In the genomic region with DNA sequence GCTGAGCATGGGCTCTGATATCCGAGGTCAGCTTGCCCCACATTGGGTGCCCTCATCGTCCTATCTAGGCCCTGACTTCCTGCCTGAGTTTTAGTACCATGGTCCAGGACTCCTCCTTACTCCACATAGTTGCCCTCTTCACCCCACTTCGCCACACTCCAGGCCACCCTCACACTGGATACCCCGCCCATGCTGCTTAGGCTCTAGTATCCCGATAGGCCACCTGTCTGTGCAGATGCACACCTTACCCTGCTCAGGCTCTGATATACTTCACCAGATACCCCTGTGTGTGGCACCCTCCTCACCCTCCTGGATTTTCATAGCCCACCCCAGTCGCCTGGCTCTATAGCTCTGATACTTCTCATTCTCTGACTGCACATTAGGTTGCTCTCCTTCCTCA, we compare ENCODE assay signal across 16 cellular contexts.
A peak's percentile ranks its signal among the peaks of the same experiment; 100 is the strongest.
DNase-seq lines count a peak whose midpoint lies in the region; ATAC-seq and TF ChIP-seq lines count a peak whose summit lies in the region.
"Had no signal": no experiment of that assay in that cellular context is flagged by ENCODE, and none has a peak within 500 bp of the region (broad histone marks: within the 10 kb centered on the region; RNA-seq: fewer than 3 reads in every experiment).

No MANE protein-coding gene starts in this region.

- H3K4me2 ChIP-seq in osteoblast (ENCODE audit: insufficient read depth, low read length) (no peak overlapping the region), OCI-LY7 (ENCODE audit: low read length) (no peak overlapping the region)
- H3K4me2 ChIP-seq: A549 had no signal

- no peaks in the 10 kb centered on the region for H3K4me1 Mint-ChIP-seq in natural killer cell treated with Interleukin-12 subunit alpha and Interleukin-12 subunit beta and Interleukin-15 and Interleukin-18, amount 100 ng/mL, for 72 hours (ENCODE audit: low read depth in 2 of 2)
- no peaks in the 10 kb centered on the region for H3K4me1 Mint-ChIP-seq in natural killer cell
- H3K4me1 Mint-ChIP-seq in stimulated activated effector memory CD8-positive, alpha-beta T cell treated with anti-CD3 and anti-CD28 coated beads, Interleukin-12 subunit alpha, Interleukin-12 subunit beta, amount 100 ng/mL, for 72 hours, result no peaks in the 10 kb centered on the region

- H3K4me3 Mint-ChIP-seq in natural killer cell treated with Interleukin-12 subunit alpha and Interleukin-12 subunit beta and Interleukin-15 and Interleukin-18, amount 100 ng/mL, for 72 hours, result no peak overlapping the region
- H3K4me3 Mint-ChIP-seq in natural killer cell, result no peak overlapping the region
- no peak overlapping the region for H3K4me3 Mint-ChIP-seq in stimulated activated effector memory CD8-positive, alpha-beta T cell treated with anti-CD3 and anti-CD28 coated beads, Interleukin-12 subunit alpha, Interleukin-12 subunit beta, amount 100 ng/mL, for 72 hours
- H3K4me3 Mint-ChIP-seq: CD4-positive, alpha-beta T cell had no signal

- H3K79me2 ChIP-seq in osteoblast (ENCODE audit: insufficient read depth, low read length) (no peaks in the 10 kb centered on the region), OCI-LY7 (ENCODE audit: insufficient read depth, low read depth, low read length) (no peaks in the 10 kb centered on the region)

- ATAC-seq in natural killer cell treated with Interleukin-12 subunit alpha and Interleukin-12 subunit beta and Interleukin-15 and Interleukin-18, amount 100 ng/mL, for 72 hours, result peak; percentile 27 to 45
- ATAC-seq in natural killer cell (no peak), upper lobe of left lung (ENCODE audit: low FRiP score in 2 of 2) (peak; percentile 43 to 51)
- peak; percentile 43 for ATAC-seq in stimulated activated effector memory CD8-positive, alpha-beta T cell treated with anti-CD3 and anti-CD28 coated beads, Interleukin-12 subunit alpha, Interleukin-12 subunit beta, amount 100 ng/mL, for 72 hours

- H2AFZ ChIP-seq in osteoblast (ENCODE audit: low read length) (no peak overlapping the region), OCI-LY7 (ENCODE audit: low read length) (no peak overlapping the region)

- WGBS in upper lobe of left lung, 2 donors, result 79 to 84% methylated on average over 6 of the region's 6 CpGs

- no peaks in the 10 kb centered on the region for H3K9me3 ChIP-seq in upper lobe of left lung
- no peaks in the 10 kb centered on the region for H3K9me3 ChIP-seq in osteoblast (ENCODE audit: low read depth, low read length)
- H3K9me3 ChIP-seq in OCI-LY7 (ENCODE audit: low read length), result no peaks in the 10 kb centered on the region
- H3K9me3 ChIP-seq: A549, HAP-1 had no signal

- H3K27me3 ChIP-seq in upper lobe of left lung, result no peaks in the 10 kb centered on the region
- H3K27me3 ChIP-seq in osteoblast (ENCODE audit: insufficient read depth, low read length), result no peaks in the 10 kb centered on the region

- CTCF ChIA-PET in OCI-LY7 (lab: Charles Lee; ENCODE audit: unreplicated experiment), result no interaction called here

- intact Hi-C loops in natural killer cell (cut with micrococcal nuclease), result no loop called here
- intact Hi-C loops in OCI-LY7 (cut with micrococcal nuclease; ENCODE audit: unreplicated experiment), result no loop called here

- H3K36me3 Mint-ChIP-seq in natural killer cell treated with Interleukin-12 subunit alpha and Interleukin-12 subunit beta and Interleukin-15 and Interleukin-18, amount 100 ng/mL, for 72 hours, result no peaks in the 10 kb centered on the region
- H3K36me3 Mint-ChIP-seq in natural killer cell, result no peaks in the 10 kb centered on the region
- no peaks in the 10 kb centered on the region for H3K36me3 Mint-ChIP-seq in stimulated activated effector memory CD8-positive, alpha-beta T cell treated with anti-CD3 and anti-CD28 coated beads, Interleukin-12 subunit alpha, Interleukin-12 subunit beta, amount 100 ng/mL, for 72 hours

- H3K27ac ChIP-seq in upper lobe of left lung (no peak overlapping the region), osteoblast (ENCODE audit: low read depth, low read length) (no peak overlapping the region), OCI-LY7 (ENCODE audit: low read depth, low read length, poor library complexity, severe bottlenecking) (no peak overlapping the region)
- H3K27ac ChIP-seq: 22Rv1, A549, C4-2B had no signal

- BruUV-seq in OCI-LY7 (replicated peaks; lab: Mats Ljungman, UMichigan), result no TSS peak

- TF ChIP-seq POLR2A in upper lobe of left lung (IDR thresholded peaks at IDR 0.05), result no peak

- H4K20me1 ChIP-seq in osteoblast (ENCODE audit: insufficient read depth, low read length) (no peaks in the 10 kb centered on the region), OCI-LY7 (ENCODE audit: insufficient read depth, low read length) (no peaks in the 10 kb centered on the region)

- no peaks in the 10 kb centered on the region for H3K9me3 Mint-ChIP-seq in natural killer cell treated with Interleukin-12 subunit alpha and Interleukin-12 subunit beta and Interleukin-15 and Interleukin-18, amount 100 ng/mL, for 72 hours
- H3K9me3 Mint-ChIP-seq in natural killer cell, result peaks cover 4 to 8% of the 10 kb centered on the region in 2 donors
- H3K9me3 Mint-ChIP-seq in stimulated activated effector memory CD8-positive, alpha-beta T cell treated with anti-CD3 and anti-CD28 coated beads, Interleukin-12 subunit alpha, Interleukin-12 subunit beta, amount 100 ng/mL, for 72 hours, result peaks cover 3% of the 10 kb centered on the region

- no peak for DNase-seq in natural killer cell treated with Interleukin-12 subunit alpha and Interleukin-12 subunit beta and Interleukin-15 and Interleukin-18, amount 100 ng/mL, for 72 hours (ENCODE audit: low spot score)
- DNase-seq in natural killer cell (no peak), upper lobe of left lung (no peak), osteoblast (ENCODE audit: insufficient read length, low spot score, missing footprints) (no peak), OCI-LY7 (ENCODE audit: low spot score) (no peak), cerebellar cortex (ENCODE audit: low spot score) (no peak)
- DNase-seq in stimulated activated effector memory CD8-positive, alpha-beta T cell treated with anti-CD3 and anti-CD28 coated beads, Interleukin-12 subunit alpha, Interleukin-12 subunit beta, amount 100 ng/mL, for 72 hours (ENCODE audit: low spot score in 2 of 2), result no peak
- DNase-seq: AML-193; CD4-positive, alpha-beta T cell; DMS79 treated with DMSO at 0.1 percent for 48 hours; GF-D8; GOT3 had no signal

- no peak overlapping the region for H3K27ac Mint-ChIP-seq in natural killer cell treated with Interleukin-12 subunit alpha and Interleukin-12 subunit beta and Interleukin-15 and Interleukin-18, amount 100 ng/mL, for 72 hours
- H3K27ac Mint-ChIP-seq in natural killer cell, result no peak overlapping the region
- H3K27ac Mint-ChIP-seq in stimulated activated effector memory CD8-positive, alpha-beta T cell treated with anti-CD3 and anti-CD28 coated beads, Interleukin-12 subunit alpha, Interleukin-12 subunit beta, amount 100 ng/mL, for 72 hours, result no peak overlapping the region
- H3K27ac Mint-ChIP-seq: CD4-positive, alpha-beta T cell had no signal

- TF ChIP-seq CTCF in natural killer cell (IDR thresholded peaks at IDR 0.05) (no peak), upper lobe of left lung (IDR thresholded peaks at IDR 0.05) (no peak), osteoblast (IDR thresholded peaks at IDR 0.05; ENCODE audit: extremely low read depth, low read depth, low read length) (no peak), OCI-LY7 (conservative IDR thresholded peaks at IDR 0.05; ENCODE audit: low read length) (no peak)

- no peaks in the 10 kb centered on the region for H3K4me1 ChIP-seq in upper lobe of left lung
- no peaks in the 10 kb centered on the region for H3K4me1 ChIP-seq in osteoblast (ENCODE audit: insufficient read depth, low read length)
- H3K4me1 ChIP-seq in OCI-LY7 (ENCODE audit: insufficient read depth, low read length, poor library complexity, severe bottlenecking), result no peaks in the 10 kb centered on the region
- H3K4me1 ChIP-seq: A549, HAP-1 had no signal

- H3K9me2 ChIP-seq in OCI-LY7 (ENCODE audit: insufficient read depth, low read length), result no peaks in the 10 kb centered on the region

- POLR2A ChIA-PET in OCI-LY7 (lab: Charles Lee), result no interaction called here

- TF ChIP-seq EP300 in upper lobe of left lung (IDR thresholded peaks at IDR 0.05), result no peak

- H3K4me3 ChIP-seq in upper lobe of left lung, result no peak overlapping the region
- no peak overlapping the region for H3K4me3 ChIP-seq in osteoblast (ENCODE audit: insufficient read depth, low read length)
- H3K4me3 ChIP-seq in OCI-LY7 (ENCODE audit: low read depth, low read length, poor library complexity, severe bottlenecking), result no peak overlapping the region
- H3K4me3 ChIP-seq: A549, HAP-1 had no signal

- peaks cover 0 to 11% of the 10 kb centered on the region in 2 donors for H3K27me3 Mint-ChIP-seq in natural killer cell treated with Interleukin-12 subunit alpha and Interleukin-12 subunit beta and Interleukin-15 and Interleukin-18, amount 100 ng/mL, for 72 hours
- peaks cover 0 to 4% of the 10 kb centered on the region in 2 donors for H3K27me3 Mint-ChIP-seq in natural killer cell (ENCODE audit: low read depth in 2 of 2)
- H3K27me3 Mint-ChIP-seq: CD4-positive, alpha-beta T cell had no signal

- H3K36me3 ChIP-seq in upper lobe of left lung, result no peaks in the 10 kb centered on the region
- H3K36me3 ChIP-seq in osteoblast (ENCODE audit: insufficient read depth, low read length), result no peaks in the 10 kb centered on the region
- H3K36me3 ChIP-seq in OCI-LY7 (ENCODE audit: insufficient read depth, low read length), result no peaks in the 10 kb centered on the region
- H3K36me3 ChIP-seq: HAP-1 had no signal

Comparison
In these comparisons a context has a peak if more than half of its experiments do, and no peak if none do; other contexts are left out.
1. ATAC-seq: peak in natural killer cell treated with Interleukin-12 subunit alpha and Interleukin-12 subunit beta and Interleukin-15 and Interleukin-18, amount 100 ng/mL, for 72 hours (2 of 2), stimulated activated effector memory CD8-positive, alpha-beta T cell treated with anti-CD3 and anti-CD28 coated beads, Interleukin-12 subunit alpha, Interleukin-12 subunit beta, amount 100 ng/mL, for 72 hours (single experiment) and upper lobe of left lung (2 of 2); none in natural killer cell (0 of 3).